In genomic region chr2:206756816-206757215, GRCh38 we compare ENCODE assay signal across 38 cellular contexts. TPM values are rescaled to one million over a fixed set of nuclear protein-coding genes. Genes with fewer than 3 reads are reported as not detected.
"Had no signal": no experiment of that assay in that cellular context is flagged by ENCODE, and none has a peak within 500 bp of the region (broad histone marks: within the 10 kb centered on the region; RNA-seq: fewer than 3 reads in every experiment).

No MANE protein-coding gene starts in this region.

- H3K36me3 ChIP-seq: MG63 had no signal

- H3K9me3 ChIP-seq: MG63 had no signal

- DNase-seq: Karpas-422, Kasumi-1, MG63, MM.1S, MV-4-11, NCI-H1048, NCI-H1092, NCI-H1092 treated with DMSO at 0.1 percent for 48 hours, NCI-H1105, NCI-H1105 treated with DMSO at 0.1 percent for 48 hours, NCI-H1417, NCI-H1417 treated with DMSO at 0.1 percent for 48 hours, NCI-H1436, NCI-H1436 treated with DMSO at 0.1 percent for 48 hours, NCI-H146, NCI-H1694, NCI-H1694 treated with DMSO at 0.1 percent for 48 hours, NCI-H187, NCI-H187 treated with DMSO at 0.1 percent for 48 hours, NCI-H1930, NCI-H2029, NCI-H2029 treated with DMSO at 0.1 percent for 48 hours, NCI-H2081, NCI-H2081 treated with DMSO at 0.1 percent for 48 hours, NCI-H2107, NCI-H2171, NCI-H2171 treated with DMSO at 0.1 percent for 48 hours, NCI-H2227 treated with DMSO at 0.1 percent for 48 hours, NCI-H226, NCI-H345, NCI-H446, NCI-H446 treated with DMSO at 0.1 percent for 48 hours, NCI-H510A, NCI-H510A treated with DMSO at 0.1 percent for 48 hours had no signal

- H3K4me3 ChIP-seq: MG63 had no signal

RNA-seq across cellular contexts. Expression of gene DYTN, which starts 38.6 kb away (rescaled TPM):
- total RNA-seq: LHCN-M2, M059J, MCF 10A, NCI-H460 had no signal
